20 cellular contexts compared by ENCODE assay signal in genomic region chr18:26057208-26057821, GRCh38. TPM values are rescaled to one million over a fixed set of nuclear protein-coding genes. Genes with fewer than 3 reads are reported as not detected.
DNase-seq lines count a peak whose midpoint lies in the region; TF ChIP-seq lines count a peak whose summit lies in the region.
"Had no signal": no experiment of that assay in that cellular context is flagged by ENCODE, and none has a peak within 500 bp of the region (broad histone marks: within the 10 kb centered on the region; RNA-seq: fewer than 3 reads in every experiment).

No MANE protein-coding gene starts in this region.

- no peak overlapping the region for H3K4me3 ChIP-seq in HUES48 (ENCODE audit: low read depth, low read length)
- no peak overlapping the region for H3K4me3 ChIP-seq in foreskin fibroblast (ENCODE audit: low read depth in 1 of 2, low read length in 2 of 2)
- H3K4me3 ChIP-seq in esophagus squamous epithelium = no peak overlapping the region
- H3K4me3 ChIP-seq: esophagus muscularis mucosa, right lobe of liver, upper lobe of left lung had no signal

- peak; percentile 1 for DNase-seq in NCI-H2171 (lab: John Stamatoyannopoulos, UW)
- no peak for DNase-seq in NCI-H2171 treated with DMSO at 0.1 percent for 48 hours (lab: John Stamatoyannopoulos, UW)
- peak; percentile 3 to 24 for DNase-seq in foreskin fibroblast
- DNase-seq in mesothelial cell of epicardium (ENCODE audit: low spot score in 2 of 2, unreplicated experiment in 2 of 2) = no peak
- DNase-seq in cortex of kidney (lab: John Stamatoyannopoulos, UW) = no peak
- no peak for DNase-seq in COLO829 (ENCODE audit: low spot score)
- DNase-seq in esophagus squamous epithelium (lab: John Stamatoyannopoulos, UW) = no peak
- DNase-seq: activated CD8-positive, alpha-beta memory T cell treated with anti-CD3 and anti-CD28 coated beads, Interleukin-2, amount 50 U/mL, for 48 hours; C1 segment of cervical spinal cord; DMS53; NCI-H2227 treated with DMSO at 0.1 percent for 48 hours; right lobe of liver; SIG-M5; stimulated activated naive CD4-positive, alpha-beta T cell; upper lobe of left lung had no signal

- H3K27me3 ChIP-seq in HUES48 (ENCODE audit: control insufficient read depth, insufficient read depth, low read length) = no peaks in the 10 kb centered on the region
- H3K27me3 ChIP-seq in esophagus squamous epithelium = no peaks in the 10 kb centered on the region
- H3K27me3 ChIP-seq: esophagus muscularis mucosa, right lobe of liver, upper lobe of left lung had no signal

- intact Hi-C loops in esophagus squamous epithelium (cut with DNase I) = no loop called here

- H3K27me3 Mint-ChIP-seq in mesothelial cell of epicardium (ENCODE audit: low read depth) = no peaks in the 10 kb centered on the region
- H3K27me3 Mint-ChIP-seq: dendritic cell treated with granulocyte-macrophage colony-stimulating factor and Interleukin-4, amounts not matched to agents 40 ng/mL and 50 ng/mL, for 4 days had no signal

- H3K4me1 Mint-ChIP-seq in mesothelial cell of epicardium = peaks cover 11% of the 10 kb centered on the region

- H3K4me1 ChIP-seq in HUES48 (ENCODE audit: control insufficient read depth, insufficient read depth, low read length) = no peaks in the 10 kb centered on the region
- H3K4me1 ChIP-seq in esophagus squamous epithelium = no peaks in the 10 kb centered on the region
- H3K4me1 ChIP-seq: right lobe of liver, upper lobe of left lung had no signal

- TF ChIP-seq CTCF in foreskin fibroblast (IDR thresholded peaks at IDR 0.05; ENCODE audit: low read depth, low read length) (no peak), mesothelial cell of epicardium (IDR thresholded peaks at IDR 0.05; ENCODE audit: unreplicated experiment) (no peak), esophagus squamous epithelium (IDR thresholded peaks at IDR 0.05) (no peak)

- WGBS in esophagus squamous epithelium, 2 donors = 77 to 84% methylated on average over 6 to 8 of the region's 9 CpGs

- no peaks in the 10 kb centered on the region for H3K9me3 ChIP-seq in HUES48 (ENCODE audit: control insufficient read depth, insufficient read depth, low read length)
- H3K9me3 ChIP-seq in esophagus squamous epithelium = no peaks in the 10 kb centered on the region
- H3K9me3 ChIP-seq: esophagus muscularis mucosa, right lobe of liver, upper lobe of left lung had no signal

- peaks cover 63% of the 10 kb centered on the region for H3K36me3 ChIP-seq in HUES48 (ENCODE audit: control insufficient read depth, insufficient read depth, low read length)
- peaks cover 7 to 84% (median 18%) of the 10 kb centered on the region in 3 donors for H3K36me3 ChIP-seq in esophagus squamous epithelium

- H3K4me3 Mint-ChIP-seq in mesothelial cell of epicardium = no peak overlapping the region
- H3K4me3 Mint-ChIP-seq: dendritic cell treated with granulocyte-macrophage colony-stimulating factor and Interleukin-4, amounts not matched to agents 40 ng/mL and 50 ng/mL, for 4 days; T-helper 2 cell treated with Interferon-gamma antibody and Interleukin-4, amounts not matched to agents 5 μg/mL and 100 μg/mL, for 36 hours had no signal

- H3K9me3 Mint-ChIP-seq in mesothelial cell of epicardium = peaks cover 3% of the 10 kb centered on the region
- H3K9me3 Mint-ChIP-seq: dendritic cell treated with granulocyte-macrophage colony-stimulating factor and Interleukin-4, amounts not matched to agents 40 ng/mL and 50 ng/mL, for 4 days had no signal

- H3K27ac ChIP-seq in HUES48 (ENCODE audit: low read depth, low read length) = peak overlapping the region; percentile 29
- no peak overlapping the region for H3K27ac ChIP-seq in esophagus squamous epithelium
- H3K27ac ChIP-seq: 22Rv1, esophagus muscularis mucosa, right lobe of liver, upper lobe of left lung had no signal

- peaks cover 27% of the 10 kb centered on the region for H3K36me3 Mint-ChIP-seq in mesothelial cell of epicardium

- peak overlapping the region; percentile 62 for H3K27ac Mint-ChIP-seq in mesothelial cell of epicardium
- H3K27ac Mint-ChIP-seq: dendritic cell treated with granulocyte-macrophage colony-stimulating factor and Interleukin-4, amounts not matched to agents 40 ng/mL and 50 ng/mL, for 4 days; T-helper 2 cell treated with Interferon-gamma antibody and Interleukin-4, amounts not matched to agents 5 μg/mL and 100 μg/mL, for 36 hours had no signal

- no peak for TF ChIP-seq POLR2A in esophagus squamous epithelium (IDR thresholded peaks at IDR 0.05)

- H3K9ac ChIP-seq in HUES48 (ENCODE audit: low read depth, low read length) = no peak overlapping the region

RNA-seq across cellular contexts. Expression of gene SS18, which starts 33.1 kb away (rescaled TPM):
- 95.2 to 98.2 TPM (median 97.9 TPM) in 3 replicates for total RNA-seq in mesothelial cell of epicardium
- 100 to 1,000 TPM in 1 of 4 donors, 10 to 100 TPM in 3; 72.7 to 107 (median 82.4) TPM for total RNA-seq in esophagus squamous epithelium

Comparison
In these comparisons a context has a peak if more than half of its experiments do, and no peak if none do; other contexts are left out.
1. DNase-seq: peak in NCI-H2171 (single experiment) and foreskin fibroblast (2 of 2); none in NCI-H2171 treated with DMSO at 0.1 percent for 48 hours (single experiment), mesothelial cell of epicardium (0 of 2), cortex of kidney (single experiment), COLO829 (single experiment) and esophagus squamous epithelium (single experiment).